ENCODE assay signal across 26 cellular contexts in genomic region chr4:69239092-69239491, GRCh38. TPM values are rescaled to one million over a fixed set of nuclear protein-coding genes. Genes with fewer than 3 reads are reported as not detected.
"Had no signal": no experiment of that assay in that cellular context is flagged by ENCODE, and none has a peak within 500 bp of the region (broad histone marks: within the 10 kb centered on the region; RNA-seq: fewer than 3 reads in every experiment).

No MANE protein-coding gene starts in this region.

- H3K27ac Mint-ChIP-seq: activated CD4-positive, alpha-beta memory T cell treated with anti-CD3 and anti-CD28 coated beads for 36 hours; activated CD4-positive, alpha-beta T cell treated with anti-CD3 and anti-CD28 coated beads, Interleukin-2, amount 10 ng/mL, durations not matched to agents 7 days and 5 days; activated naive CD4-positive, alpha-beta T cell treated with anti-CD3 and anti-CD28 coated beads for 36 hours; activated naive CD8-positive, alpha-beta T cell; T-cell had no signal

- H3K4me3 Mint-ChIP-seq: activated CD4-positive, alpha-beta memory T cell treated with anti-CD3 and anti-CD28 coated beads for 36 hours; activated CD4-positive, alpha-beta T cell treated with anti-CD3 and anti-CD28 coated beads, Interleukin-2, amount 10 ng/mL, durations not matched to agents 7 days and 5 days; activated naive CD4-positive, alpha-beta T cell treated with anti-CD3 and anti-CD28 coated beads for 36 hours; activated naive CD8-positive, alpha-beta T cell; activated T-cell treated with anti-CD3 and anti-CD28 coated beads, Interleukin-2, amount 50 U/mL, for 4 hours; T-cell had no signal

- H3K4me1 Mint-ChIP-seq: activated CD4-positive, alpha-beta T cell treated with anti-CD3 and anti-CD28 coated beads, Interleukin-2, amount 10 ng/mL, durations not matched to agents 7 days and 5 days; T-cell had no signal

- DNase-seq: activated CD4-positive, alpha-beta memory T cell treated with anti-CD3 and anti-CD28 coated beads for 36 hours; activated CD4-positive, alpha-beta T cell treated with anti-CD3 and anti-CD28 coated beads, Interleukin-2, amount 10 ng/mL, durations not matched to agents 7 days and 5 days; activated CD4-positive, CD25-positive, alpha-beta regulatory T cell; activated CD8-positive, alpha-beta memory T cell treated with anti-CD3 and anti-CD28 coated beads for 24 hours; activated gamma-delta T cell; activated naive CD4-positive, alpha-beta T cell treated with anti-CD3 and anti-CD28 coated beads for 36 hours; activated T-cell treated with anti-CD3 and anti-CD28 coated beads, Interleukin-2, amount 50 U/mL, for 4 hours; caudate nucleus; NCI-H1092 treated with DMSO at 0.1 percent for 48 hours; NCI-H1417 treated with DMSO at 0.1 percent for 48 hours; NCI-H1694; NCI-H2029; NCI-H2107; NCI-H2171 treated with DMSO at 0.1 percent for 48 hours; NCI-H345; NCI-H510A; NCI-H82; SIG-M5; T-cell; T-helper 2 cell; T1000 had no signal

- H3K36me3 Mint-ChIP-seq: activated CD4-positive, alpha-beta memory T cell treated with anti-CD3 and anti-CD28 coated beads for 36 hours; activated naive CD8-positive, alpha-beta T cell; T-cell had no signal

- H3K9me3 Mint-ChIP-seq: activated CD4-positive, alpha-beta T cell treated with anti-CD3 and anti-CD28 coated beads, Interleukin-2, amount 10 ng/mL, durations not matched to agents 7 days and 5 days had no signal

- ATAC-seq: activated T-cell treated with anti-CD3 and anti-CD28 coated beads, Interleukin-2, amount 50 U/mL, for 4 hours; T-cell had no signal

- H3K27me3 Mint-ChIP-seq: activated CD4-positive, alpha-beta memory T cell treated with anti-CD3 and anti-CD28 coated beads for 36 hours; activated CD4-positive, alpha-beta T cell treated with anti-CD3 and anti-CD28 coated beads, Interleukin-2, amount 10 ng/mL, durations not matched to agents 7 days and 5 days; activated naive CD8-positive, alpha-beta T cell; T-cell had no signal

RNA-seq across cellular contexts. Expression of gene UGT2B11, which starts 24.5 kb away (rescaled TPM):
- total RNA-seq: activated CD4-positive, alpha-beta memory T cell treated with anti-CD3 and anti-CD28 coated beads for 36 hours; activated CD4-positive, alpha-beta T cell treated with anti-CD3 and anti-CD28 coated beads, Interleukin-2, amount 10 ng/mL, durations not matched to agents 7 days and 5 days; activated naive CD4-positive, alpha-beta T cell treated with anti-CD3 and anti-CD28 coated beads for 36 hours; activated T-cell treated with anti-CD3 and anti-CD28 coated beads, Interleukin-2, amount 50 U/mL, for 4 hours; LHCN-M2; MCF 10A; OCI-LY7; RPMI7951; T-cell had no signal

RNA-seq across cellular contexts. Expression of gene UGT2B28, which starts 41.2 kb away (rescaled TPM):
- total RNA-seq: activated CD4-positive, alpha-beta memory T cell treated with anti-CD3 and anti-CD28 coated beads for 36 hours; activated CD4-positive, alpha-beta T cell treated with anti-CD3 and anti-CD28 coated beads, Interleukin-2, amount 10 ng/mL, durations not matched to agents 7 days and 5 days; activated naive CD4-positive, alpha-beta T cell treated with anti-CD3 and anti-CD28 coated beads for 36 hours; activated T-cell treated with anti-CD3 and anti-CD28 coated beads, Interleukin-2, amount 50 U/mL, for 4 hours; LHCN-M2; MCF 10A; OCI-LY7; RPMI7951; T-cell had no signal
